ENCODE assay signal across 13 cellular contexts in genomic region chr12:49661191-49661590, GRCh38. TPM values are rescaled to one million over a fixed set of nuclear protein-coding genes. Genes with fewer than 3 reads are reported as not detected.
DNase-seq lines count a peak whose midpoint lies in the region; ATAC-seq, FAIRE-seq and TF ChIP-seq lines count a peak whose summit lies in the region.
"Had no signal": no experiment of that assay in that cellular context is flagged by ENCODE, and none has a peak within 500 bp of the region (broad histone marks: within the 10 kb centered on the region; RNA-seq: fewer than 3 reads in every experiment).

No MANE protein-coding gene starts in this region.

- 32% methylated on average over 3 of the region's 3 CpGs for WGBS in GM12878 (ENCODE audit: insufficient coverage, insufficient replicate concordance, low lambda C conversion rate, missing lambda C conversion rate)
- 79% methylated on average over 3 of the region's 3 CpGs for whole genome bisulfite sequencing in upper lobe of left lung, 2 donors

- TF ChIP-seq RAD21 in GM12878 (IDR thresholded peaks at IDR 0.05; ENCODE audit: insufficient read depth, low read depth, low read length) = no peak

- H3K4me3 ChIP-seq in GM12878 (no peak overlapping the region), upper lobe of left lung (no peak overlapping the region), coronary artery (no peak overlapping the region)
- H3K4me3 ChIP-seq: suprapubic skin had no signal

- H4K20me1 ChIP-seq in GM12878 (ENCODE audit: control insufficient read depth, insufficient read depth) = no peaks in the 10 kb centered on the region

- H3K27ac ChIP-seq in GM12878 (ENCODE audit: control insufficient read depth, insufficient read depth) (peak overlapping the region; percentile 86), upper lobe of left lung (peak overlapping the region; percentile 82 to 92 (median 83)), coronary artery (peak overlapping the region in 1 of 2 donors; percentile 84)
- H3K27ac ChIP-seq: suprapubic skin had no signal

- no peaks in the 10 kb centered on the region for H3K9me3 ChIP-seq in GM12878 (replicated peaks; ENCODE audit: control insufficient read depth, insufficient read depth, low read length)
- H3K9me3 ChIP-seq in upper lobe of left lung = no peaks in the 10 kb centered on the region
- H3K9me3 ChIP-seq: suprapubic skin had no signal

- H3K4me1 ChIP-seq in GM12878 (ENCODE audit: control insufficient read depth, insufficient read depth, low read length) (peaks cover 57% of the 10 kb centered on the region), upper lobe of left lung (peaks cover 54 to 60% (median 57%) of the 10 kb centered on the region in 4 donors)

- no peaks in the 10 kb centered on the region for H3K27me3 ChIP-seq in GM12878 (replicated peaks in 1 of 2; ENCODE audit: control insufficient read depth in 2 of 2, insufficient read depth in 2 of 2, low read length in 1 of 2)
- H3K27me3 ChIP-seq in upper lobe of left lung = no peaks in the 10 kb centered on the region
- H3K27me3 ChIP-seq: suprapubic skin had no signal

- no peak for TF ChIP-seq POLR2A in GM12878 (IDR thresholded peaks at IDR 0.05; ENCODE audit: low read depth, low read length)
- TF ChIP-seq POLR2A in upper lobe of left lung (IDR thresholded peaks at IDR 0.05) = no peak

- H3K4me2 ChIP-seq in GM12878 (ENCODE audit: control insufficient read depth, insufficient read depth) = peak overlapping the region; percentile 64

- ATAC-seq in GM12878 (peak; percentile 57), upper lobe of left lung (ENCODE audit: low FRiP score in 2 of 2) (no peak)

- in situ Hi-C loops in GM12878 (cut with MboI) = no loop called here

- POLR2A ChIA-PET in GM12878 (lab: Charles Lee) = interaction anchor here (1.0 to 6.9 kb wide), 5 partner anchors 12 to 43 kb away, joined by 3 to 106 read pairs (median 24); partner anchors contain the start of gene FMNL3

- no peak overlapping the region for H2AFZ ChIP-seq in GM12878 (ENCODE audit: control insufficient read depth, low read depth, low read length)

- H3K9ac ChIP-seq in GM12878 (ENCODE audit: control insufficient read depth, insufficient read depth, low read length) = peak overlapping the region; percentile 51

- CTCF ChIA-PET in GM12878 (lab: Yijun Ruan, JAX) = interaction anchor here (0.8 to 6.9 kb wide), 7 partner anchors 10 to 80 kb away, joined by 3 to 87 read pairs (median 3); partner anchors contain the start of gene FMNL3

- H3K36me3 ChIP-seq in GM12878 (ENCODE audit: control insufficient read depth in 2 of 2, insufficient read depth in 2 of 2, low read length in 1 of 2) = peaks cover 35 to 37% of the 10 kb centered on the region in 2 experiments
- peaks cover 0 to 22% (median 6%) of the 10 kb centered on the region in 4 donors for H3K36me3 ChIP-seq in upper lobe of left lung
- H3K36me3 ChIP-seq: suprapubic skin had no signal

- BruUV-seq in GM12878 (replicated peaks; lab: Mats Ljungman, UMichigan) = TSS peak; percentile 48

- TF ChIP-seq CTCF in GM12878 (IDR thresholded peaks at IDR 0.05 in 2 of 3, conservative IDR thresholded peaks at IDR 0.05 in 1 of 3; ENCODE audit: control insufficient read depth in 2 of 3, extremely low read depth in 1 of 3, insufficient read depth in 1 of 3, low read depth in 3 of 3, low read length in 3 of 3) (no peak), upper lobe of left lung (IDR thresholded peaks at IDR 0.05) (no peak), coronary artery (IDR thresholded peaks at IDR 0.05) (no peak)

- DNase-seq in stimulated activated CD4-positive, alpha-beta T cell treated with anti-CD3 and anti-CD28 coated beads, Interleukin-15, amount 100 ng/mL, for 24 hours = peak; percentile 55
- DNase-seq in stimulated activated CD4-positive, alpha-beta T cell treated with anti-CD3 and anti-CD28 coated beads, Interleukin-12 subunit alpha, Interleukin-12 subunit beta, amount 100 ng/mL, for 4 hours = no peak
- peak; percentile 22 for DNase-seq in NAMALWA (ENCODE audit: low spot score)
- no peak for DNase-seq in GM12878 (ENCODE audit: low read depth, low spot score)
- DNase-seq in upper lobe of left lung = no peak
- DNase-seq in NCI-H2029 (lab: John Stamatoyannopoulos, UW) = no peak
- DNase-seq in coronary artery (ENCODE audit: low spot score) = no peak
- no peak for DNase-seq in AG20443 (ENCODE audit: low spot score)
- DNase-seq: activated CD8-positive, alpha-beta memory T cell treated with anti-CD3 and anti-CD28 coated beads for 24 hours; glutamatergic neuron; H9; NCI-H1417 had no signal

- intact Hi-C loops in GM12878 (cut with micrococcal nuclease; ENCODE audit: unreplicated experiment) = no loop called here

- FAIRE-seq in GM12878 (lab: Jason Lieb, UNC) = no peak

- RAD21 ChIA-PET in GM12878 (lab: Charles Lee; ENCODE audit: unreplicated experiment) = interaction anchor here (0.9 to 6.8 kb wide), 6 partner anchors 12 to 48 kb away, joined by 3 to 154 read pairs (median 5); partner anchors contain the start of gene FMNL3

- SMC1A ChIA-PET in GM12878 (lab: Charles Lee; ENCODE audit: uncharacterized antibody, unreplicated experiment) = interaction anchor here (1.0 to 6.1 kb wide), 9 partner anchors 8 to 47 kb away, joined by 3 to 162 read pairs (median 8); partner anchors contain the start of gene FMNL3

- H3K79me2 ChIP-seq in GM12878 (ENCODE audit: control insufficient read depth, insufficient read depth, low read length) = peaks cover 30% of the 10 kb centered on the region

- TF ChIP-seq EP300 in GM12878 (IDR thresholded peaks at IDR 0.05; ENCODE audit: borderline replicate concordance in 1 of 2, control insufficient read depth in 1 of 2, low read depth in 2 of 2, low read length in 2 of 2) (no peak), upper lobe of left lung (IDR thresholded peaks at IDR 0.05) (no peak)

TF ChIP-seq in GM12878, 131 proteins besides CTCF, POLR2A, EP300 and RAD21 (continues in another document):
- TF ChIP-seq SPI1 (IDR thresholded peaks at IDR 0.05; ENCODE audit: borderline replicate concordance, insufficient read depth, low read depth, low read length) (peak; percentile 93), EGR1 (IDR thresholded peaks at IDR 0.05; ENCODE audit: borderline replicate concordance in 1 of 2, low read depth in 2 of 2, low read length in 2 of 2) (no peak), BMI1 (IDR thresholded peaks at IDR 0.05; ENCODE audit: borderline replicate concordance) (no peak)

RNA-seq across cellular contexts. Expression of gene PRPF40B, which starts 37.8 kb away (rescaled TPM):
- 25.0 and 26.2 TPM in 2 replicates for total RNA-seq in GM12878 (2013; cell fraction: nucleolus; rRNA removed)
- total RNA-seq in GM12878 (2014; rRNA removed) = 7.2 and 7.7 TPM in 2 replicates
- total RNA-seq in GM12878 (2014; rRNA removed; fragmentation: Illumina TruSeq; extraction: Trizol) = 6.9 and 7.1 TPM in 2 replicates
- total RNA-seq in GM12878 (2021) = 12.9 and 13.2 TPM in 2 replicates
- polyA plus RNA-seq in GM12878 (2011; ENCODE audit: low read depth) = 1.7 TPM
- polyA plus RNA-seq in GM12878 (2011; rRNA removed) = 3.2 and 6.1 TPM in 2 replicates
- 4.1 and 5.3 TPM in 2 replicates for polyA plus RNA-seq in GM12878 (2011; cell fraction: cytosol; rRNA removed)
- polyA plus RNA-seq in GM12878 (2011; cell fraction: nucleus; rRNA removed) = 39.1 and 43.0 TPM in 2 replicates
- polyA plus RNA-seq in GM12878 (2012) = 5.4 TPM in 2 replicates
- polyA plus RNA-seq in GM12878 (2014; fragmentation: Illumina TruSeq; extraction: Trizol) = 3.2 and 6.7 TPM in 2 replicates
- polyA plus RNA-seq in GM12878 (2014; fragmentation: Nextera tagmentation; extraction: Ambion mirVana) = 1 to 10 TPM in 1 of 2 experiments, under 1 TPM in 1; 0.31 to 1.2 TPM
- polyA plus RNA-seq in GM12878 (2014; rRNA removed) = 8.5 and 11.0 TPM in 2 replicates
- polyA plus RNA-seq in GM12878 (2016; fragmentation: Nextera tagmentation; extraction: Ambion mirVana) = 10 to 100 TPM; 16.3 to 17.9 TPM
- 6.8 and 10.0 TPM in 2 replicates for polyA minus RNA-seq in GM12878 (2011; rRNA and poly(A)+ RNA removed)
- polyA minus RNA-seq in GM12878 (2011; cell fraction: cytosol; rRNA and poly(A)+ RNA removed) = 2.2 and 3.1 TPM in 2 replicates
- polyA minus RNA-seq in GM12878 (2011; cell fraction: nucleus; rRNA and poly(A)+ RNA removed) = 11.1 and 16.5 TPM in 2 replicates
- total RNA-seq in upper lobe of left lung = 10 to 100 TPM; 10.8 to 63.9 (median 16.9) TPM

RNA-seq across cellular contexts. Expression of gene FMNL3, which starts 46.0 kb away (rescaled TPM):
- 182 and 205 TPM in 2 replicates for total RNA-seq in GM12878 (2013; cell fraction: nucleolus; rRNA removed)
- total RNA-seq in GM12878 (2014; rRNA removed) (44.1 and 46.8 TPM in 2 replicates), GM12878 (2014; rRNA removed; fragmentation: Illumina TruSeq; extraction: Trizol) (29.1 and 29.2 TPM in 2 replicates), GM12878 (2021) (60.5 and 64.9 TPM in 2 replicates), upper lobe of left lung (10 to 100 TPM; 13.0 to 46.7 (median 29.4) TPM)
- 19.3 TPM for polyA plus RNA-seq in GM12878 (2011; ENCODE audit: low read depth)
- polyA plus RNA-seq in GM12878 (2011; rRNA removed) (40.6 and 47.6 TPM in 2 replicates), GM12878 (2014; fragmentation: Illumina TruSeq; extraction: Trizol) (35.3 and 40.6 TPM in 2 replicates), GM12878 (2014; fragmentation: Nextera tagmentation; extraction: Ambion mirVana) (1 to 10 TPM; 3.0 to 5.3 TPM), GM12878 (2014; rRNA removed) (32.6 and 35.0 TPM in 2 replicates), GM12878 (2016; fragmentation: Nextera tagmentation; extraction: Ambion mirVana) (10 to 100 TPM; 15.1 to 15.7 TPM)
- 40.6 and 44.7 TPM in 2 replicates for polyA plus RNA-seq in GM12878 (2011; cell fraction: cytosol; rRNA removed)
- 131 and 157 TPM in 2 replicates for polyA plus RNA-seq in GM12878 (2011; cell fraction: nucleus; rRNA removed)
- polyA plus RNA-seq in GM12878 (2012) = 33.5 and 36.8 TPM in 2 replicates
- 105 and 132 TPM in 2 replicates for polyA minus RNA-seq in GM12878 (2011; rRNA and poly(A)+ RNA removed)
- 41.7 and 48.0 TPM in 2 replicates for polyA minus RNA-seq in GM12878 (2011; cell fraction: cytosol; rRNA and poly(A)+ RNA removed)
- polyA minus RNA-seq in GM12878 (2011; cell fraction: nucleus; rRNA and poly(A)+ RNA removed) = 46.2 and 54.0 TPM in 2 replicates

RNA-seq across cellular contexts. Expression of gene FAM186B, which starts 55.8 kb away (rescaled TPM):
- 0.29 and 0.77 TPM in 2 replicates for total RNA-seq in GM12878 (2013; cell fraction: nucleolus; rRNA removed)
- total RNA-seq in GM12878 (2014; rRNA removed) = 0.51 and 0.87 TPM in 2 replicates
- 0.58 and 0.60 TPM in 2 replicates for total RNA-seq in GM12878 (2014; rRNA removed; fragmentation: Illumina TruSeq; extraction: Trizol)
- total RNA-seq in GM12878 (2021) = 0.48 and 0.69 TPM in 2 replicates
- polyA plus RNA-seq in GM12878 (2011; ENCODE audit: low read depth) = 0.34 TPM
- polyA plus RNA-seq in GM12878 (2011; rRNA removed) = 0.10 and 0.20 TPM in 2 replicates
- polyA plus RNA-seq in GM12878 (2011; cell fraction: cytosol; rRNA removed) = 0.09 and 0.13 TPM in 2 replicates
- 0.63 and 0.72 TPM in 2 replicates for polyA plus RNA-seq in GM12878 (2011; cell fraction: nucleus; rRNA removed)
- polyA plus RNA-seq in GM12878 (2012) = 0.55 and 1.1 TPM in 2 replicates
- 0.46 and 0.51 TPM in 2 replicates for polyA plus RNA-seq in GM12878 (2014; fragmentation: Illumina TruSeq; extraction: Trizol)
- polyA plus RNA-seq in GM12878 (2014; fragmentation: Nextera tagmentation; extraction: Ambion mirVana) = under 1 TPM; 0.13 to 0.42 TPM
- 0.45 and 0.51 TPM in 2 replicates for polyA plus RNA-seq in GM12878 (2014; rRNA removed)
- polyA plus RNA-seq in GM12878 (2016; fragmentation: Nextera tagmentation; extraction: Ambion mirVana) = under 1 TPM; 0.57 to 0.79 TPM
- polyA minus RNA-seq in GM12878 (2011; rRNA and poly(A)+ RNA removed) = 0.22 and 0.57 TPM in 2 replicates
- polyA minus RNA-seq in GM12878 (2011; cell fraction: cytosol; rRNA and poly(A)+ RNA removed) = not detected in 2 replicates
- 0.19 and 0.24 TPM in 2 replicates for polyA minus RNA-seq in GM12878 (2011; cell fraction: nucleus; rRNA and poly(A)+ RNA removed)
- total RNA-seq in upper lobe of left lung = 1 to 10 TPM in 2 of 6 donors, under 1 TPM in 4; 0.20 to 3.1 (median 0.73) TPM

Comparison
In these comparisons a context has a peak if more than half of its experiments do, and no peak if none do; other contexts are left out.
1. DNase-seq: peak in stimulated activated CD4-positive, alpha-beta T cell treated with anti-CD3 and anti-CD28 coated beads, Interleukin-15, amount 100 ng/mL, for 24 hours (single experiment) and NAMALWA (single experiment); none in stimulated activated CD4-positive, alpha-beta T cell treated with anti-CD3 and anti-CD28 coated beads, Interleukin-12 subunit alpha, Interleukin-12 subunit beta, amount 100 ng/mL, for 4 hours (single experiment), GM12878 (single experiment), upper lobe of left lung (0 of 2), NCI-H2029 (single experiment), coronary artery (single experiment) and AG20443 (single experiment).